Comparison of ENCODE assay signal across 12 cellular contexts in genomic region chr12:92094751-92095161, GRCh38. TPM values are rescaled to one million over a fixed set of nuclear protein-coding genes. Genes with fewer than 3 reads are reported as not detected.
DNase-seq lines count a peak whose midpoint lies in the region; ATAC-seq, FAIRE-seq and TF ChIP-seq lines count a peak whose summit lies in the region.
"Had no signal": no experiment of that assay in that cellular context is flagged by ENCODE, and none has a peak within 500 bp of the region (broad histone marks: within the 10 kb centered on the region; RNA-seq: fewer than 3 reads in every experiment).

No MANE protein-coding gene starts in this region.

- H3K4me2 ChIP-seq in astrocyte (ENCODE audit: low read length): peak overlapping the region; percentile 31

- H4K20me1 ChIP-seq in astrocyte (ENCODE audit: insufficient read depth, low read length): no peaks in the 10 kb centered on the region

- no peaks in the 10 kb centered on the region for H3K9me3 Mint-ChIP-seq in astrocyte (ENCODE audit: unreplicated experiment)

- no peaks in the 10 kb centered on the region for H3K27me3 Mint-ChIP-seq in astrocyte (ENCODE audit: low read depth, unreplicated experiment)

- no peaks in the 10 kb centered on the region for H3K36me3 ChIP-seq in astrocyte (ENCODE audit: insufficient read depth, low read length)
- no peaks in the 10 kb centered on the region for H3K36me3 ChIP-seq in mesodermal cell (ENCODE audit: control insufficient read depth, insufficient read depth, low read length)

- H3K4me3 ChIP-seq in astrocyte (ENCODE audit: insufficient read depth, low read depth, low read length) (no peak overlapping the region), mesodermal cell (ENCODE audit: extremely low read depth, insufficient read depth, low read length, poor library complexity, severe bottlenecking) (no peak overlapping the region)

- ATAC-seq in GM18502 (IDR thresholded peaks at IDR 0.05; ENCODE audit: poor library complexity, unreplicated experiment) (peak; percentile 55), HG03066 (IDR thresholded peaks at IDR 0.05; ENCODE audit: low read depth, unreplicated experiment) (peak; percentile 47)

- no peaks in the 10 kb centered on the region for H3K79me2 ChIP-seq in astrocyte (ENCODE audit: insufficient read depth, low read length)

- no peaks in the 10 kb centered on the region for H3K27me3 ChIP-seq in astrocyte (ENCODE audit: insufficient read depth, low read length)

- H3K27ac ChIP-seq in astrocyte (ENCODE audit: low read depth, low read length) (peak overlapping the region; percentile 66), mesodermal cell (ENCODE audit: low read depth, low read length, severe bottlenecking) (peak overlapping the region; percentile 82)

- FAIRE-seq in astrocyte (lab: Jason Lieb, UNC): no peak
- FAIRE-seq in GM19239 (lab: Jason Lieb, UNC): no peak

- peak overlapping the region; percentile 79 for H3K27ac Mint-ChIP-seq in astrocyte (ENCODE audit: unreplicated experiment)

- H3K9me3 ChIP-seq in astrocyte (ENCODE audit: insufficient read depth, low read depth, low read length): no peaks in the 10 kb centered on the region
- H3K9me3 ChIP-seq in mesodermal cell (ENCODE audit: control insufficient read depth, low read length): no peaks in the 10 kb centered on the region

- H3K4me1 ChIP-seq in astrocyte (ENCODE audit: insufficient read depth, low read length): peaks cover 18% of the 10 kb centered on the region
- H3K4me1 ChIP-seq in mesodermal cell (ENCODE audit: control insufficient read depth, insufficient read depth, low read length, poor library complexity, severe bottlenecking): peaks cover 18% of the 10 kb centered on the region

- H3K9ac ChIP-seq in astrocyte (ENCODE audit: low read length): no peak overlapping the region

- H3K36me3 Mint-ChIP-seq in astrocyte (ENCODE audit: low read depth, unreplicated experiment): no peaks in the 10 kb centered on the region

- no CpG with 5 or more reads among the region's 1 CpG for WGBS in mesodermal cell (ENCODE audit: insufficient coverage in 2 of 2), 2 experiments

- H3K4me1 Mint-ChIP-seq in astrocyte (ENCODE audit: low read depth, unreplicated experiment): peaks cover 15% of the 10 kb centered on the region

- peak; percentile 27 for DNase-seq in astrocyte (ENCODE audit: low read depth)
- no peak for DNase-seq in NCI-H2081 (lab: John Stamatoyannopoulos, UW)
- no peak for DNase-seq in GM19239 (ENCODE audit: insufficient read length, low spot score)
- no peak for DNase-seq in AG08396 (ENCODE audit: low spot score)
- DNase-seq in central memory CD4-positive, alpha-beta T cell: no peak
- DNase-seq: activated CD8-positive, alpha-beta memory T cell treated with anti-CD3 and anti-CD28 coated beads for 24 hours; GDM1; hypothalamus; SW 1271 had no signal

- H2AFZ ChIP-seq in astrocyte (ENCODE audit: low read depth, low read length): no peak overlapping the region

- TF ChIP-seq CTCF in astrocyte (IDR thresholded peaks at IDR 0.05; ENCODE audit: insufficient read depth, low read depth, low read length): peak; percentile 19

- no peak overlapping the region for H3K4me3 Mint-ChIP-seq in astrocyte (ENCODE audit: unreplicated experiment)

RNA-seq across cellular contexts. Expression of gene BTG1, which starts 50.9 kb away (rescaled TPM):
- total RNA-seq in astrocyte: 56.5 and 63.7 TPM in 2 replicates
- polyA plus RNA-seq in mesodermal cell (2013, experiment 1 of 2): 57.9 TPM
- 48.3 TPM for polyA plus RNA-seq in mesodermal cell (2013, experiment 2 of 2)
